17 cellular contexts compared by ENCODE assay signal in the genomic region with DNA sequence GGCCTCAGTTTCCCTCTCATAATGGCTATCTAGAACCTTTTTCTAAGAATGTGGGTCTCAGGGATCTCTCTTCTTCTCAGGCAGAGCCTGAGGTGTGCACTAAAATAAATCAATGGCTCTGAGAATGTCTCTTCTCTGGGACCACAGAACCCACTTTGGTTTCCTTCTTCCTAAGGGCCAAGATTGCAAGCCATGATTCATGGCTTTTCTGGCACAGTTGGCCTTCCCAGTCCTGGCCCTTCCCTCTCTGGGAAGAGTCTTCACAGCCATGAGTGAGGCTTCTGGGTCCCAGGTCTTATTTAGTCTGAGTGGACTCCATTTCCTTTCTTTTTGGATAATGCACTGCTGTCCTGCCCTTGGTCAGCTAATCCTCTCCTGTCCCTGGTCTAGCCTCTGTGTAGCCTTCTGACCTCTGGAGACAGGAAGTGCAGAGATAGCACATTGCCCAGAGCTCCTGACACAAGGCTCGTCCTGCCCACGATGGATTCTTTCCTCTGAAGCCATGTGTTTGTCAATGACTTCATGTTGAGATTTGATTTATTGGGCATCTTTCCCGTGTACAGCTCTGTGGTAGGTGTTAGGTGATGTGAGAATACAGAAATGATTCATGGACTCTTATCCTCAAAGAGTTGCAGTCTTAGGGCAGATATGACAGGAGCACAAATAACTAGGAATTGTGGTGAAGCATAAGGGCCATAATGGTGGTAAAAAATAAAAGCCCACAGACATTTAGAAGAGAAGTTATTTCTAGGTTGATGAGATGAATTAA.
A peak's percentile ranks its signal among the peaks of the same experiment; 100 is the strongest.
DNase-seq lines count a peak whose midpoint lies in the region; ATAC-seq lines count a peak whose summit lies in the region.
"Had no signal": no experiment of that assay in that cellular context is flagged by ENCODE, and none has a peak within 500 bp of the region (broad histone marks: within the 10 kb centered on the region; RNA-seq: fewer than 3 reads in every experiment).

No MANE protein-coding gene starts in this region.

- ATAC-seq in Right ventricle myocardium inferior (peak; percentile 8), right cardiac atrium (no peak)
- ATAC-seq in naive thymus-derived CD8-positive, alpha-beta T cell = no peak

- H3K27ac ChIP-seq in right cardiac atrium (ENCODE audit: low read length) (no peak overlapping the region), SJCRH30 (peak overlapping the region; percentile 72)
- H3K27ac ChIP-seq: BLaER1, HL-60 had no signal

- 8% methylated on average over 3 of the region's 3 CpGs for WGBS in right cardiac atrium

- H3K27ac Mint-ChIP-seq in naive thymus-derived CD8-positive, alpha-beta T cell = no peak overlapping the region
- H3K27ac Mint-ChIP-seq: CD8-positive, alpha-beta memory T cell had no signal

- POLR2A ChIA-PET in naive thymus-derived CD8-positive, alpha-beta T cell (lab: Charles Lee) = no interaction called here

- H3K4me3 ChIP-seq in right cardiac atrium (ENCODE audit: low read length) (no peak overlapping the region), SJCRH30 (no peak overlapping the region)
- H3K4me3 ChIP-seq: BLaER1, HAP-1 had no signal

- H3K4me1 Mint-ChIP-seq in naive thymus-derived CD8-positive, alpha-beta T cell = no peaks in the 10 kb centered on the region
- H3K4me1 Mint-ChIP-seq: CD8-positive, alpha-beta memory T cell had no signal

- no peaks in the 10 kb centered on the region for H3K9me3 ChIP-seq in right cardiac atrium (ENCODE audit: control insufficient read depth, low read length)
- no peaks in the 10 kb centered on the region for H3K9me3 ChIP-seq in SJCRH30 (replicated peaks)
- H3K9me3 ChIP-seq: BLaER1, Caco-2, HAP-1 had no signal

- DNase-seq in Right ventricle myocardium inferior (ENCODE audit: missing footprints) = no peak
- DNase-seq in right cardiac atrium = no peak
- peak in 1 of 2 experiments; percentile 19 for DNase-seq in SJCRH30
- DNase-seq in inferior parietal cortex (ENCODE audit: extremely low spot score) = peak; percentile 25
- peak; percentile 44 for DNase-seq in superior temporal gyrus (ENCODE audit: extremely low spot score)
- no peak for DNase-seq in activated CD4-positive, CD25-positive, alpha-beta regulatory T cell treated with anti-CD3 and anti-CD28 coated beads, Interleukin-2, amount 50 U/mL, for 72 hours
- no peak for DNase-seq in NCI-H1417 (lab: John Stamatoyannopoulos, UW)
- DNase-seq in naive thymus-derived CD8-positive, alpha-beta T cell = no peak
- DNase-seq: 8988T; AML-193; Caco-2; CD8-positive, alpha-beta memory T cell; DND-41; GF-D8 had no signal

- H3K9me3 Mint-ChIP-seq in naive thymus-derived CD8-positive, alpha-beta T cell = no peaks in the 10 kb centered on the region
- H3K9me3 Mint-ChIP-seq: CD8-positive, alpha-beta memory T cell had no signal

- peaks cover 3 to 45% (median 13%) of the 10 kb centered on the region in 5 donors for H3K27me3 Mint-ChIP-seq in naive thymus-derived CD8-positive, alpha-beta T cell

- H3K27me3 ChIP-seq in right cardiac atrium (ENCODE audit: control insufficient read depth, insufficient read depth) (no peaks in the 10 kb centered on the region), SJCRH30 (no peaks in the 10 kb centered on the region)
- H3K27me3 ChIP-seq: BLaER1 had no signal

- no peak overlapping the region for H3K4me3 Mint-ChIP-seq in naive thymus-derived CD8-positive, alpha-beta T cell
- H3K4me3 Mint-ChIP-seq: CD8-positive, alpha-beta memory T cell had no signal

- intact Hi-C loops in Right ventricle myocardium inferior (cut with DNase I) = no loop called here
- intact Hi-C loops in right cardiac atrium (cut with DNase I) = no loop called here

- H3K36me3 Mint-ChIP-seq in naive thymus-derived CD8-positive, alpha-beta T cell = no peaks in the 10 kb centered on the region
- H3K36me3 Mint-ChIP-seq: CD8-positive, alpha-beta memory T cell had no signal

- no peaks in the 10 kb centered on the region for H3K36me3 ChIP-seq in SJCRH30
- H3K36me3 ChIP-seq: BLaER1, HAP-1 had no signal

- no peaks in the 10 kb centered on the region for H3K4me1 ChIP-seq in right cardiac atrium (ENCODE audit: control insufficient read depth, insufficient read depth, low read length)
- H3K4me1 ChIP-seq in SJCRH30 = peaks cover 26% of the 10 kb centered on the region
- H3K4me1 ChIP-seq: BLaER1, Caco-2, HAP-1 had no signal

Comparison
In these comparisons a context has a peak if more than half of its experiments do, and no peak if none do; other contexts are left out.
1. DNase-seq: peak in inferior parietal cortex (single experiment) and superior temporal gyrus (single experiment); none in Right ventricle myocardium inferior (single experiment), right cardiac atrium (0 of 3), activated CD4-positive, CD25-positive, alpha-beta regulatory T cell treated with anti-CD3 and anti-CD28 coated beads, Interleukin-2, amount 50 U/mL, for 72 hours (single experiment), NCI-H1417 (0 of 3) and naive thymus-derived CD8-positive, alpha-beta T cell (0 of 10).